Comparison of ENCODE assay signal across 14 cellular contexts in genomic region chrY:9396527-9396926, GRCh38. TPM values are rescaled to one million over a fixed set of nuclear protein-coding genes. Genes with fewer than 3 reads are reported as not detected.
DNase-seq lines count a peak whose midpoint lies in the region; ATAC-seq and TF ChIP-seq lines count a peak whose summit lies in the region.
"Not testable (repeated sequence)": the region's sequence is repeated elsewhere in the genome, so short reads cannot be mapped to it uniquely, and the experiment has no call there.
"Had no signal": no experiment of that assay in that cellular context is flagged by ENCODE, and none has a peak within 500 bp of the region (broad histone marks: within the 10 kb centered on the region; RNA-seq: fewer than 3 reads in every experiment).

No MANE protein-coding gene starts in this region.

- DNase-seq in CD14-positive monocyte (ENCODE audit: low spot score), result peak; percentile 38
- peak; percentile 48 for DNase-seq in activated CD4-positive, alpha-beta T cell treated with anti-CD3 and anti-CD28 coated beads, Interleukin-2, amount 10 ng/mL, durations not matched to agents 24 days and 14 days
- DNase-seq in activated CD8-positive, alpha-beta memory T cell treated with anti-CD3 and anti-CD28 coated beads, Interleukin-2, amount 50 U/mL, for 48 hours, result peak; percentile 37
- DNase-seq in activated naive CD4-positive, alpha-beta T cell treated with anti-CD3 and anti-CD28 coated beads, Interleukin-2, amount 50 U/mL, for 16 hours, result peak; percentile 18
- peak in 3 of 5 donors; percentile 6 to 58 (median 25) for DNase-seq in heart left ventricle
- peak; percentile 15 for DNase-seq in natural killer cell
- DNase-seq in upper lobe of right lung, result peak; percentile 34

- H3K27me3 Mint-ChIP-seq in CD14-positive monocyte (ENCODE audit: low read depth in 3 of 3); activated CD4-positive, alpha-beta T cell treated with anti-CD3 and anti-CD28 coated beads, Interleukin-2, amount 10 ng/mL, durations not matched to agents 24 days and 14 days; natural killer cell (ENCODE audit: low read depth in 2 of 2): not testable (repeated sequence)

- ATAC-seq in heart left ventricle, natural killer cell, upper lobe of right lung: not testable (repeated sequence)

- not testable (repeated sequence) for H3K36me3 ChIP-seq in heart left ventricle, upper lobe of right lung

- not testable (repeated sequence) for H3K9me3 ChIP-seq in heart left ventricle, upper lobe of right lung

- not testable (repeated sequence) for TF ChIP-seq CTCF in CD14-positive monocyte (IDR thresholded peaks at IDR 0.05); heart left ventricle (IDR thresholded peaks at IDR 0.05); natural killer cell (IDR thresholded peaks at IDR 0.05); upper lobe of right lung (IDR thresholded peaks at IDR 0.05)

- H3K36me3 Mint-ChIP-seq in CD14-positive monocyte; activated CD4-positive, alpha-beta T cell treated with anti-CD3 and anti-CD28 coated beads, Interleukin-2, amount 10 ng/mL, durations not matched to agents 24 days and 14 days (ENCODE audit: low read depth); natural killer cell: not testable (repeated sequence)

- H3K4me1 Mint-ChIP-seq in CD14-positive monocyte; activated CD4-positive, alpha-beta T cell treated with anti-CD3 and anti-CD28 coated beads, Interleukin-2, amount 10 ng/mL, durations not matched to agents 24 days and 14 days; natural killer cell: not testable (repeated sequence)

- WGBS in heart left ventricle, 4 donors, result 87 to 88% methylated on average over 13 of the region's 26 CpGs; no CpG with 5 or more reads in 2 of the 4 donors

- H3K4me3 Mint-ChIP-seq in CD14-positive monocyte; activated CD4-positive, alpha-beta T cell treated with anti-CD3 and anti-CD28 coated beads, Interleukin-2, amount 10 ng/mL, durations not matched to agents 24 days and 14 days; natural killer cell: not testable (repeated sequence)

- intact Hi-C loops in CD14-positive monocyte (cut with micrococcal nuclease); activated CD4-positive, alpha-beta T cell treated with anti-CD3 and anti-CD28 coated beads, Interleukin-2, amount 10 ng/mL, durations not matched to agents 24 days and 14 days (cut with micrococcal nuclease); heart left ventricle (cut with DNase I); natural killer cell (cut with micrococcal nuclease); upper lobe of right lung (cut with DNase I): not testable (repeated sequence)

- not testable (repeated sequence) for TF ChIP-seq POLR2A in heart left ventricle (IDR thresholded peaks at IDR 0.05)

- not testable (repeated sequence) for H3K4me1 ChIP-seq in heart left ventricle, upper lobe of right lung

- H3K27me3 ChIP-seq in heart left ventricle, upper lobe of right lung: not testable (repeated sequence)

- not testable (repeated sequence) for H3K9me3 Mint-ChIP-seq in CD14-positive monocyte; activated CD4-positive, alpha-beta T cell treated with anti-CD3 and anti-CD28 coated beads, Interleukin-2, amount 10 ng/mL, durations not matched to agents 24 days and 14 days; natural killer cell

- H3K4me3 ChIP-seq in heart left ventricle, upper lobe of right lung: not testable (repeated sequence)

- not testable (repeated sequence) for H3K27ac ChIP-seq in heart left ventricle, upper lobe of right lung

- not testable (repeated sequence) for H3K27ac Mint-ChIP-seq in CD14-positive monocyte; activated CD4-positive, alpha-beta T cell treated with anti-CD3 and anti-CD28 coated beads, Interleukin-2, amount 10 ng/mL, durations not matched to agents 24 days and 14 days; natural killer cell

RNA-seq across cellular contexts. Expression of gene TSPY3, which starts 1.7 kb away (rescaled TPM):
- not detected for polyA plus RNA-seq in CD14-positive monocyte
- not detected in 2 replicates for total RNA-seq in activated CD4-positive, alpha-beta T cell treated with anti-CD3 and anti-CD28 coated beads, Interleukin-2, amount 10 ng/mL, durations not matched to agents 24 days and 14 days
- total RNA-seq in heart left ventricle, result not detected
- polyA plus RNA-seq in heart left ventricle, result not detected
- not detected for total RNA-seq in natural killer cell
- not detected for total RNA-seq in upper lobe of right lung
- total RNA-seq: CD4-positive, alpha-beta memory T cell; Daoy; GM23248; H4; HepG2 had no signal
- polyA plus RNA-seq: A549; BJ; CD4-positive, alpha-beta memory T cell; GM23248; HepG2 had no signal

RNA-seq across cellular contexts. Expression of gene TSPY8, which starts 38.9 kb away (rescaled TPM):
- not detected for polyA plus RNA-seq in CD14-positive monocyte
- total RNA-seq in activated CD4-positive, alpha-beta T cell treated with anti-CD3 and anti-CD28 coated beads, Interleukin-2, amount 10 ng/mL, durations not matched to agents 24 days and 14 days, result not detected in 2 replicates
- not detected for total RNA-seq in heart left ventricle
- polyA plus RNA-seq in heart left ventricle, result not detected
- total RNA-seq in natural killer cell, result not detected
- not detected for total RNA-seq in upper lobe of right lung
- total RNA-seq: CD4-positive, alpha-beta memory T cell; Daoy; GM23248; H4; HepG2 had no signal
- polyA plus RNA-seq: A549; BJ; CD4-positive, alpha-beta memory T cell; GM23248; HepG2 had no signal

RNA-seq across cellular contexts. Expression of gene TSPY4, which starts 59.3 kb away (rescaled TPM):
- polyA plus RNA-seq in CD14-positive monocyte, result not detected
- total RNA-seq in activated CD4-positive, alpha-beta T cell treated with anti-CD3 and anti-CD28 coated beads, Interleukin-2, amount 10 ng/mL, durations not matched to agents 24 days and 14 days, result not detected in 2 replicates
- total RNA-seq in heart left ventricle, result not detected
- not detected for polyA plus RNA-seq in heart left ventricle
- not detected for total RNA-seq in natural killer cell
- total RNA-seq in upper lobe of right lung, result not detected
- total RNA-seq: CD4-positive, alpha-beta memory T cell; Daoy; GM23248; HepG2 had no signal
- polyA plus RNA-seq: A549; BJ; CD4-positive, alpha-beta memory T cell; GM23248; HepG2 had no signal
